1 cellular context compared by ENCODE assay signal in genomic region chr1:88746916-88747315, GRCh38.
TF ChIP-seq lines count a peak whose summit lies in the region.

No MANE protein-coding gene starts in this region.

TF ChIP-seq in GM23338, 12 proteins besides CTCF, POLR2A, EP300 and RAD21 (continued from another document):
- TF ChIP-seq, protein P1, sequence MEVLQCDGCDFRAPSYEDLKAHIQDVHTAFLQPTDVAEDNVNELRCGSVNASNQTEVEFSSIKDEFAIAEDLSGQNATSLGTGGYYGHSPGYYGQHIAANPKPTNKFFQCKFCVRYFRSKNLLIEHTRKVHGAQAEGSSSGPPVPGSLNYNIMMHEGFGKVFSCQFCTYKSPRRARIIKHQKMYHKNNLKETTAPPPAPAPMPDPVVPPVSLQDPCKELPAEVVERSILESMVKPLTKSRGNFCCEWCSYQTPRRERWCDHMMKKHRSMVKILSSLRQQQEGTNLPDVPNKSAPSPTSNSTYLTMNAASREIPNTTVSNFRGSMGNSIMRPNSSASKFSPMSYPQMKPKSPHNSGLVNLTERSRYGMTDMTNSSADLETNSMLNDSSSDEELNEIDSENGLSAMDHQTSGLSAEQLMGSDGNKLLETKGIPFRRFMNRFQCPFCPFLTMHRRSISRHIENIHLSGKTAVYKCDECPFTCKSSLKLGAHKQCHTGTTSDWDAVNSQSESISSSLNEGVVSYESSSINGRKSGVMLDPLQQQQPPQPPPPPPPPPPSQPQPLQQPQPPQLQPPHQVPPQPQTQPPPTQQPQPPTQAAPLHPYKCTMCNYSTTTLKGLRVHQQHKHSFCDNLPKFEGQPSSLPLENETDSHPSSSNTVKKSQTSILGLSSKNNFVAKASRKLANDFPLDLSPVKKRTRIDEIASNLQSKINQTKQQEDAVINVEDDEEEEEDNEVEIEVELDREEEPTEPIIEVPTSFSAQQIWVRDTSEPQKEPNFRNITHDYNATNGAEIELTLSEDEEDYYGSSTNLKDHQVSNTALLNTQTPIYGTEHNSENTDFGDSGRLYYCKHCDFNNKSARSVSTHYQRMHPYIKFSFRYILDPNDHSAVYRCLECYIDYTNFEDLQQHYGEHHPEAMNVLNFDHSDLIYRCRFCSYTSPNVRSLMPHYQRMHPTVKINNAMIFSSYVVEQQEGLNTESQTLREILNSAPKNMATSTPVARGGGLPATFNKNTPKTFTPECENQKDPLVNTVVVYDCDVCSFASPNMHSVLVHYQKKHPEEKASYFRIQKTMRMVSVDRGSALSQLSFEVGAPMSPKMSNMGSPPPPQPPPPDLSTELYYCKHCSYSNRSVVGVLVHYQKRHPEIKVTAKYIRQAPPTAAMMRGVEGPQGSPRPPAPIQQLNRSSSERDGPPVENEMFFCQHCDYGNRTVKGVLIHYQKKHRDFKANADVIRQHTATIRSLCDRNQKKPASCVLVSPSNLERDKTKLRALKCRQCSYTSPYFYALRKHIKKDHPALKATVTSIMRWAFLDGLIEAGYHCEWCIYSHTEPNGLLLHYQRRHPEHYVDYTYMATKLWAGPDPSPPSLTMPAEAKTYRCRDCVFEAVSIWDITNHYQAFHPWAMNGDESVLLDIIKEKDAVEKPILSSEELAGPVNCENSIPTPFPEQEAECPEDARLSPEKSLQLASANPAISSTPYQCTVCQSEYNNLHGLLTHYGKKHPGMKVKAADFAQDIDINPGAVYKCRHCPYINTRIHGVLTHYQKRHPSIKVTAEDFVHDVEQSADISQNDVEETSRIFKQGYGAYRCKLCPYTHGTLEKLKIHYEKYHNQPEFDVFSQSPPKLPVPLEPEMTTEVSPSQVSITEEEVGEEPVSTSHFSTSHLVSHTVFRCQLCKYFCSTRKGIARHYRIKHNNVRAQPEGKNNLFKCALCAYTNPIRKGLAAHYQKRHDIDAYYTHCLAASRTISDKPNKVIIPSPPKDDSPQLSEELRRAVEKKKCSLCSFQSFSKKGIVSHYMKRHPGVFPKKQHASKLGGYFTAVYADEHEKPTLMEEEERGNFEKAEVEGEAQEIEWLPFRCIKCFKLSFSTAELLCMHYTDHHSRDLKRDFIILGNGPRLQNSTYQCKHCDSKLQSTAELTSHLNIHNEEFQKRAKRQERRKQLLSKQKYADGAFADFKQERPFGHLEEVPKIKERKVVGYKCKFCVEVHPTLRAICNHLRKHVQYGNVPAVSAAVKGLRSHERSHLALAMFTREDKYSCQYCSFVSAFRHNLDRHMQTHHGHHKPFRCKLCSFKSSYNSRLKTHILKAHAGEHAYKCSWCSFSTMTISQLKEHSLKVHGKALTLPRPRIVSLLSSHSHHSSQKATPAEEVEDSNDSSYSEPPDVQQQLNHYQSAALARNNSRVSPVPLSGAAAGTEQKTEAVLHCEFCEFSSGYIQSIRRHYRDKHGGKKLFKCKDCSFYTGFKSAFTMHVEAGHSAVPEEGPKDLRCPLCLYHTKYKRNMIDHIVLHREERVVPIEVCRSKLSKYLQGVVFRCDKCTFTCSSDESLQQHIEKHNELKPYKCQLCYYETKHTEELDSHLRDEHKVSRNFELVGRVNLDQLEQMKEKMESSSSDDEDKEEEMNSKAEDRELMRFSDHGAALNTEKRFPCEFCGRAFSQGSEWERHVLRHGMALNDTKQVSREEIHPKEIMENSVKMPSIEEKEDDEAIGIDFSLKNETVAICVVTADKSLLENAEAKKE (CRISPR knock-in tag; IDR thresholded peaks at IDR 0.05): no peak
- no peak for TF ChIP-seq EZH2 (IDR thresholded peaks at IDR 0.05; ENCODE audit: low read depth, unreplicated experiment)
- no peak for TF ChIP-seq EZH2phosphoT487 (IDR thresholded peaks at IDR 0.05; ENCODE audit: unreplicated experiment)
- TF ChIP-seq ZNF331 (CRISPR knock-in tag; IDR thresholded peaks at IDR 0.05; ENCODE audit: low read depth): no peak
TF ChIP-seq in GM23338: peak in this region for 0.
